ENCODE assay signal across 20 cellular contexts in genomic region chr15:67618312-67618711, GRCh38.
DNase-seq lines count a peak whose midpoint lies in the region; ATAC-seq, FAIRE-seq and TF ChIP-seq lines count a peak whose summit lies in the region.
"Had no signal": no experiment of that assay in that cellular context is flagged by ENCODE, and none has a peak within 500 bp of the region (broad histone marks: within the 10 kb centered on the region; RNA-seq: fewer than 3 reads in every experiment).

No MANE protein-coding gene starts in this region.

- H3K9ac ChIP-seq in SK-N-SH = no peak overlapping the region
- H3K9ac ChIP-seq in GM12878 (ENCODE audit: control insufficient read depth, insufficient read depth, low read length) = no peak overlapping the region
- H3K9ac ChIP-seq: BLaER1 treated with 17β-estradiol and CSF1 and Interleukin-3, amounts not matched to agents 10 nM and 100 nM had no signal

- RAD21 ChIA-PET in GM12878 (lab: Charles Lee; ENCODE audit: unreplicated experiment) = no interaction called here

- in situ Hi-C loops in GM12878 (cut with MboI) = no loop called here

- POLR2A ChIA-PET in SK-N-SH (lab: Yijun Ruan, JAX) (no interaction called here), GM12878 (lab: Charles Lee) (no interaction called here)

- no peaks in the 10 kb centered on the region for H3K27me3 ChIP-seq in SK-N-SH (ENCODE audit: insufficient read depth)
- H3K27me3 ChIP-seq in GM12878 (replicated peaks in 1 of 2; ENCODE audit: control insufficient read depth in 2 of 2, insufficient read depth in 2 of 2, low read length in 1 of 2) = no peaks in the 10 kb centered on the region
- H3K27me3 ChIP-seq: BLaER1 treated with 17β-estradiol and CSF1 and Interleukin-3, amounts not matched to agents 10 nM and 100 nM had no signal

- DNase-seq in SK-N-SH = peak; percentile 46
- no peak for DNase-seq in GM12878 (ENCODE audit: low read depth, low spot score)
- no peak for DNase-seq in urothelium cell line (ENCODE audit: low spot score)
- DNase-seq in mucosa of gallbladder (ENCODE audit: low spot score) = no peak
- DNase-seq: AML-193; Caco-2; Calu3; CD4-positive, alpha-beta T cell; CD8-positive, alpha-beta T cell; DMS79 treated with DMSO at 0.1 percent for 48 hours; GF-D8 had no signal

- no TSS peak for BruUV-seq in GM12878 (replicated peaks; lab: Mats Ljungman, UMichigan)

- CTCF ChIA-PET in SK-N-SH (lab: Yijun Ruan, JAX) = interaction anchor here (1.0 kb wide), 1 partner anchor 111 kb away, joined by 3 read pairs; no protein-coding TSS in a partner anchor
- CTCF ChIA-PET in GM12878 (lab: Yijun Ruan, JAX) = no interaction called here

- H3K36me3 ChIP-seq in SK-N-SH (replicated peaks in 1 of 2; ENCODE audit: control insufficient read depth in 1 of 2, insufficient read depth in 2 of 2, low read length in 1 of 2) = peaks cover 0 to 2% of the 10 kb centered on the region in 2 experiments
- H3K36me3 ChIP-seq in GM12878 (ENCODE audit: control insufficient read depth in 2 of 2, insufficient read depth in 2 of 2, low read length in 1 of 2) = no peaks in the 10 kb centered on the region; a peak in 1 of 4 replicates

- TF ChIP-seq CTCF in SK-N-SH (IDR thresholded peaks at IDR 0.05) = no peak
- no peak for TF ChIP-seq CTCF in GM12878 (IDR thresholded peaks at IDR 0.05 in 2 of 3, conservative IDR thresholded peaks at IDR 0.05 in 1 of 3; ENCODE audit: control insufficient read depth in 2 of 3, extremely low read depth in 1 of 3, insufficient read depth in 1 of 3, low read depth in 3 of 3, low read length in 3 of 3)

- no peak overlapping the region for H3K4me3 ChIP-seq in SK-N-SH (ENCODE audit: low read depth in 2 of 2, low read length in 1 of 2)
- H3K4me3 ChIP-seq in GM12878 = no peak overlapping the region
- H3K4me3 ChIP-seq: A549; BLaER1 treated with 17β-estradiol and CSF1 and Interleukin-3, amounts not matched to agents 10 nM and 100 nM had no signal

- H3K4me2 ChIP-seq in SK-N-SH (no peak overlapping the region), GM12878 (ENCODE audit: control insufficient read depth, insufficient read depth) (no peak overlapping the region)
- H3K4me2 ChIP-seq: A549; BLaER1 treated with 17β-estradiol and CSF1 and Interleukin-3, amounts not matched to agents 10 nM and 100 nM had no signal

- intact Hi-C loops in GM12878 (cut with micrococcal nuclease; ENCODE audit: unreplicated experiment) = no loop called here

- 69% methylated on average over 4 of the region's 4 CpGs for WGBS in SK-N-SH (ENCODE audit: low lambda C conversion rate)
- 71% methylated on average over 4 of the region's 4 CpGs for WGBS in GM12878 (ENCODE audit: insufficient coverage, insufficient replicate concordance, low lambda C conversion rate, missing lambda C conversion rate)

- H3K27ac ChIP-seq in SK-N-SH (ENCODE audit: low read depth in 2 of 2, low read length in 1 of 2) = peak overlapping the region in 1 of 2 experiments; percentile 56; a peak in 2 of 4 replicates
- no peak overlapping the region for H3K27ac ChIP-seq in GM12878 (ENCODE audit: control insufficient read depth, insufficient read depth)
- H3K27ac ChIP-seq: 22Rv1; A549; BLaER1 treated with 17β-estradiol and CSF1 and Interleukin-3, amounts not matched to agents 10 nM and 100 nM; C4-2B had no signal

- SMC1A ChIA-PET in GM12878 (lab: Charles Lee; ENCODE audit: uncharacterized antibody, unreplicated experiment) = no interaction called here

- H3K79me2 ChIP-seq in SK-N-SH (ENCODE audit: insufficient read depth) = no peaks in the 10 kb centered on the region; the same call in 1 of the 2 replicates
- H3K79me2 ChIP-seq in GM12878 (ENCODE audit: control insufficient read depth, insufficient read depth, low read length) = no peaks in the 10 kb centered on the region

- H3K9me3 ChIP-seq in SK-N-SH (no peaks in the 10 kb centered on the region), GM12878 (replicated peaks; ENCODE audit: control insufficient read depth, insufficient read depth, low read length) (no peaks in the 10 kb centered on the region)
- H3K9me3 ChIP-seq: A549; BLaER1 treated with 17β-estradiol and CSF1 and Interleukin-3, amounts not matched to agents 10 nM and 100 nM; Caco-2 had no signal

- peak in 1 of 2 experiments; percentile 78; a peak in 2 of 4 replicates for TF ChIP-seq EP300 in SK-N-SH (IDR thresholded peaks at IDR 0.05; ENCODE audit: borderline replicate concordance in 1 of 2, low read depth in 1 of 2, low read length in 1 of 2)
- TF ChIP-seq EP300 in GM12878 (IDR thresholded peaks at IDR 0.05; ENCODE audit: borderline replicate concordance in 1 of 2, control insufficient read depth in 1 of 2, low read depth in 2 of 2, low read length in 2 of 2) = no peak

- H3K9me2 ChIP-seq in SK-N-SH = no peaks in the 10 kb centered on the region

- H3K4me1 ChIP-seq in SK-N-SH (ENCODE audit: control insufficient read depth in 1 of 2, insufficient read depth in 2 of 2, low read depth in 1 of 2, low read length in 1 of 2) (peaks cover 0 to 13% of the 10 kb centered on the region in 2 experiments; a peak in 2 of 4 replicates), GM12878 (ENCODE audit: control insufficient read depth, insufficient read depth, low read length) (no peaks in the 10 kb centered on the region)
- H3K4me1 ChIP-seq: A549; BLaER1 treated with 17β-estradiol and CSF1 and Interleukin-3, amounts not matched to agents 10 nM and 100 nM; Caco-2 had no signal

- TF ChIP-seq POLR2A in GM12878 (IDR thresholded peaks at IDR 0.05; ENCODE audit: low read depth, low read length) = no peak

- no peak overlapping the region for H2AFZ ChIP-seq in SK-N-SH (ENCODE audit: low read depth)
- no peak overlapping the region for H2AFZ ChIP-seq in GM12878 (ENCODE audit: control insufficient read depth, low read depth, low read length)

- H4K20me1 ChIP-seq in SK-N-SH (ENCODE audit: insufficient read depth) (no peaks in the 10 kb centered on the region), GM12878 (ENCODE audit: control insufficient read depth, insufficient read depth) (no peaks in the 10 kb centered on the region)
- H4K20me1 ChIP-seq: BLaER1 treated with 17β-estradiol and CSF1 and Interleukin-3, amounts not matched to agents 10 nM and 100 nM had no signal

- no peak for ATAC-seq in SK-N-SH treated with all-trans-retinoic acid at 6 μM for 48 hours
- no peak for ATAC-seq in GM12878
- ATAC-seq: A549; CD8-positive, alpha-beta T cell had no signal

- TF ChIP-seq RAD21 in SK-N-SH (IDR thresholded peaks at IDR 0.05; ENCODE audit: low read length) (no peak), GM12878 (IDR thresholded peaks at IDR 0.05; ENCODE audit: insufficient read depth, low read depth, low read length) (no peak)

- FAIRE-seq in GM12878 (lab: Jason Lieb, UNC) (peak; percentile 23), urothelium cell line (lab: Jason Lieb, UNC) (peak; percentile 58)
- FAIRE-seq: D721Med, G401.6, GM12892, GM18507 had no signal

- no peaks in the 10 kb centered on the region for H3F3A ChIP-seq in SK-N-SH (replicated peaks; ENCODE audit: insufficient read depth)

TF ChIP-seq in SK-N-SH, 30 proteins besides CTCF, POLR2A, EP300 and RAD21:
- TF ChIP-seq FOSL2 (IDR thresholded peaks at IDR 0.05; ENCODE audit: borderline replicate concordance, low read depth) = no peak
- TF ChIP-seq JUND (IDR thresholded peaks at IDR 0.05) = no peak
- peak; percentile 88 for TF ChIP-seq RCOR1 (IDR thresholded peaks at IDR 0.05; ENCODE audit: low read length)
- peak; percentile 83 for TF ChIP-seq GATA2 (CRISPR knock-in tag; IDR thresholded peaks at IDR 0.05)
- no peak for TF ChIP-seq TAF1 (IDR thresholded peaks at IDR 0.05; ENCODE audit: borderline replicate concordance, low read depth, low read length)
- peak; percentile 59 for TF ChIP-seq CHD2 (IDR thresholded peaks at IDR 0.05; ENCODE audit: low read length, partially characterized antibody)
- TF ChIP-seq MXI1 (IDR thresholded peaks at IDR 0.05; ENCODE audit: low read depth, low read length) = no peak; the same call in 1 of the 2 replicates
TF ChIP-seq in SK-N-SH: peak in this region for 3.

TF ChIP-seq in SK-N-SH treated with all-trans-retinoic acid at 6 μM for 48 hours, 23 proteins besides CTCF, POLR2A, EP300 and RAD21:
- TF ChIP-seq TOX (CRISPR knock-in tag; IDR thresholded peaks at IDR 0.05; ENCODE audit: borderline replicate concordance) (no peak), ARNTL (CRISPR knock-in tag; IDR thresholded peaks at IDR 0.05; ENCODE audit: borderline replicate concordance, low read depth) (no peak), ZFP3 (CRISPR knock-in tag; IDR thresholded peaks at IDR 0.05) (no peak), ZNF8 (CRISPR knock-in tag; IDR thresholded peaks at IDR 0.05) (no peak), CSRNP3 (CRISPR knock-in tag; IDR thresholded peaks at IDR 0.05) (no peak)
TF ChIP-seq in SK-N-SH treated with all-trans-retinoic acid at 6 μM for 48 hours: peak in this region for 0.

TF ChIP-seq in GM12878, 131 proteins besides CTCF, POLR2A, EP300 and RAD21 (continues in another document):
- TF ChIP-seq IRF5 (IDR thresholded peaks at IDR 0.05; ENCODE audit: borderline replicate concordance) = no peak
- no peak for TF ChIP-seq MYC (IDR thresholded peaks at IDR 0.05; ENCODE audit: insufficient read depth, insufficient read length, insufficient replicate concordance, low read length, severe bottlenecking)
- no peak for TF ChIP-seq KLF5 (IDR thresholded peaks at IDR 0.05; ENCODE audit: partially characterized antibody)
- no peak for TF ChIP-seq HDAC6 (IDR thresholded peaks at IDR 0.05; ENCODE audit: unreplicated experiment)
- no peak for TF ChIP-seq BHLHE40 (IDR thresholded peaks at IDR 0.05; ENCODE audit: borderline replicate concordance in 1 of 2, low read depth in 2 of 2, low read length in 1 of 2)
- TF ChIP-seq ZNF384 (IDR thresholded peaks at IDR 0.05; ENCODE audit: borderline replicate concordance, low read depth, low read length) = no peak
- no peak for TF ChIP-seq ZSCAN29 (IDR thresholded peaks at IDR 0.05)
- TF ChIP-seq BCL11A (IDR thresholded peaks at IDR 0.05; ENCODE audit: low read depth, low read length) = no peak
- no peak for TF ChIP-seq MEF2A (IDR thresholded peaks at IDR 0.05; ENCODE audit: insufficient read depth, low read depth, low read length)
- no peak for TF ChIP-seq MEF2B (IDR thresholded peaks at IDR 0.05; ENCODE audit: partially characterized antibody, poor library complexity, severe bottlenecking)
- no peak for TF ChIP-seq ZBED1 (IDR thresholded peaks at IDR 0.05; ENCODE audit: borderline replicate concordance)
- TF ChIP-seq ZNF24 (IDR thresholded peaks at IDR 0.05) = no peak
- TF ChIP-seq SUPT20H (IDR thresholded peaks at IDR 0.05; ENCODE audit: borderline replicate concordance, control insufficient read depth, low read depth, low read length) = no peak

Comparison
In these comparisons a context has a peak if more than half of its experiments do, and no peak if none do; other contexts are left out.
1. Of the 26 proteins assayed by ChIP-seq in both GM12878 and SK-N-SH: peak only in GM12878: none; only in SK-N-SH: CHD2 and RCOR1; in both: none; in neither: 23; mixed calls (peak in some experiments, not most) for 1.